ENCODE assay signal across 13 cellular contexts in the genomic region with DNA sequence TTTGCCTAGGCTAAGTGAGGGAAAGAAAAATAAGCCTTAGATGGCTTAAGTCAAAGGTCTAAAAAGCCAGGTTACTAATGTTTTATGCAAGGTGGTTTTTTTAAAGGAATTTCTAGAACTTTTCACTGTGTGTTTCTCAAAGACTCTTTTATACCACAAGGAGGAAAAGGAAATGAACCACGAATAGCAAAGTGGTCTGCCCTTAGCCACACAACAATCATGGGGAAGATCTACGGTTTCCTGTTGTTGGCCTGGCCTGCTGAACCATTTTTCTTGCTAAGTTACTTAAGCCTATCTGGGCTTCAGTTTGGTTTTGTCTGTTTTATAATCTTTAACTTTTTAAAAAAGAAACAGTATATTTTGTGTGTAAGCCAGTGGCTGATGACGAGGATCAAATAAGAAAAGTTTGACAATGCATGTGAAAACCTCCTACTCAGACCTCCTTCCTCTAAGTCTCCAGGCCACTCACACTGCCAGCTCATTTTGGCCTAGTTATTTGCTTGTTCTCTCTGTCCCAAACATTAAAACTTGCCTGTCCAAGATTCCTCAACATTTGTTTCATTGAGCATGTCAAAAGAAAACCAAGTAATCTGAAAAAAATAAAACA. TPM values are rescaled to one million over a fixed set of nuclear protein-coding genes. Genes with fewer than 3 reads are reported as not detected.
A peak's percentile ranks its signal among the peaks of the same experiment; 100 is the strongest.
DNase-seq lines count a peak whose midpoint lies in the region; ATAC-seq and TF ChIP-seq lines count a peak whose summit lies in the region.
"Had no signal": no experiment of that assay in that cellular context is flagged by ENCODE, and none has a peak within 500 bp of the region (broad histone marks: within the 10 kb centered on the region; RNA-seq: fewer than 3 reads in every experiment).

No MANE protein-coding gene starts in this region.

- no peak for TF ChIP-seq CTCF in CD4-positive, alpha-beta T cell (IDR thresholded peaks at IDR 0.05)

- no peak overlapping the region for H3K27ac Mint-ChIP-seq in CD4-positive, alpha-beta T cell
- H3K27ac Mint-ChIP-seq in activated naive CD8-positive, alpha-beta T cell treated with anti-CD3 and anti-CD28 coated beads, Interleukin-2, amount 10 ng/mL, durations not matched to agents 7 days and 5 days = peak overlapping the region; percentile 89

- no peaks in the 10 kb centered on the region for H3K36me3 Mint-ChIP-seq in CD4-positive, alpha-beta T cell (ENCODE audit: low read depth)
- H3K36me3 Mint-ChIP-seq in activated naive CD8-positive, alpha-beta T cell treated with anti-CD3 and anti-CD28 coated beads, Interleukin-2, amount 10 ng/mL, durations not matched to agents 7 days and 5 days = peaks cover 6% of the 10 kb centered on the region

- H3K27me3 Mint-ChIP-seq in CD4-positive, alpha-beta T cell = peaks cover 53% of the 10 kb centered on the region
- H3K27me3 Mint-ChIP-seq in activated naive CD8-positive, alpha-beta T cell treated with anti-CD3 and anti-CD28 coated beads, Interleukin-2, amount 10 ng/mL, durations not matched to agents 7 days and 5 days = peaks cover 68% of the 10 kb centered on the region

- peaks cover 26% of the 10 kb centered on the region for H3K27me3 ChIP-seq in CD4-positive, alpha-beta T cell (ENCODE audit: control insufficient read depth, insufficient read depth, low read length)
- H3K27me3 ChIP-seq: BE2C, transverse colon had no signal

- no peaks in the 10 kb centered on the region for H3K9me3 Mint-ChIP-seq in CD4-positive, alpha-beta T cell
- no peaks in the 10 kb centered on the region for H3K9me3 Mint-ChIP-seq in activated naive CD8-positive, alpha-beta T cell treated with anti-CD3 and anti-CD28 coated beads, Interleukin-2, amount 10 ng/mL, durations not matched to agents 7 days and 5 days

- CTCF ChIA-PET in CD4-positive, alpha-beta T cell (lab: Charles Lee) = no interaction called here

- DNase-seq in CD4-positive, alpha-beta T cell = no peak
- DNase-seq in activated naive CD8-positive, alpha-beta T cell treated with anti-CD3 and anti-CD28 coated beads, Interleukin-2, amount 10 ng/mL, durations not matched to agents 7 days and 5 days = no peak
- DNase-seq in T-helper 9 cell (no peak), NCI-H128 (lab: John Stamatoyannopoulos, UW; ENCODE audit: unreplicated experiment) (no peak), hepatic stellate cell (ENCODE audit: low spot score) (no peak)
- DNase-seq: BE2C; NCI-H1930; stimulated activated CD4-positive, alpha-beta T cell treated with anti-CD3 and anti-CD28 coated beads, Interleukin-4, amount 100 ng/mL, for 1 hour; transverse colon had no signal

- peaks cover 46% of the 10 kb centered on the region for H3K4me1 Mint-ChIP-seq in CD4-positive, alpha-beta T cell (ENCODE audit: low read depth)
- peaks cover 44% of the 10 kb centered on the region for H3K4me1 Mint-ChIP-seq in activated naive CD8-positive, alpha-beta T cell treated with anti-CD3 and anti-CD28 coated beads, Interleukin-2, amount 10 ng/mL, durations not matched to agents 7 days and 5 days

- intact Hi-C loops in CD4-positive, alpha-beta T cell (cut with DNase I, micrococcal nuclease) = no loop called here

- ATAC-seq in CD4-positive, alpha-beta T cell (ENCODE audit: poor library complexity) = peak; percentile 48
- peak; percentile 79 for ATAC-seq in GM19395 (IDR thresholded peaks at IDR 0.05; ENCODE audit: unreplicated experiment)
- peak; percentile 76 for ATAC-seq in HG03378 (IDR thresholded peaks at IDR 0.05; ENCODE audit: unreplicated experiment)
- peak; percentile 89 for ATAC-seq in activated naive CD8-positive, alpha-beta T cell treated with anti-CD3 and anti-CD28 coated beads, Interleukin-2, amount 10 ng/mL, durations not matched to agents 7 days and 5 days (ENCODE audit: low read depth)
- no peak for ATAC-seq in GM18858 (IDR thresholded peaks at IDR 0.05; ENCODE audit: unreplicated experiment)

- POLR2A ChIA-PET in CD4-positive, alpha-beta T cell (lab: Charles Lee) = interaction anchor here (0.6 to 0.7 kb wide), 2 partner anchors 201 to 358 kb away, joined by 3 read pairs; a partner anchor contains a TSS
- POLR2A ChIA-PET in activated naive CD8-positive, alpha-beta T cell treated with anti-CD3 and anti-CD28 coated beads, Interleukin-2, amount 10 ng/mL, durations not matched to agents 7 days and 5 days (lab: Charles Lee) = interaction anchor here (0.5 kb wide), 1 partner anchor 20 kb away, joined by 3 read pairs; no protein-coding TSS in a partner anchor

- H3K9me3 ChIP-seq in CD4-positive, alpha-beta T cell (ENCODE audit: control insufficient read depth, low read length) = no peaks in the 10 kb centered on the region
- H3K9me3 ChIP-seq: BE2C, transverse colon had no signal

- H3K27ac ChIP-seq in CD4-positive, alpha-beta T cell (ENCODE audit: low read depth, low read length) = no peak overlapping the region
- H3K27ac ChIP-seq: transverse colon had no signal

- H3K4me3 Mint-ChIP-seq in CD4-positive, alpha-beta T cell = peak overlapping the region; percentile 65
- H3K4me3 Mint-ChIP-seq in activated naive CD8-positive, alpha-beta T cell treated with anti-CD3 and anti-CD28 coated beads, Interleukin-2, amount 10 ng/mL, durations not matched to agents 7 days and 5 days = peak overlapping the region; percentile 72

RNA-seq across cellular contexts. Expression of a gene that starts 56.7 kb away (rescaled TPM):
- total RNA-seq in CD4-positive, alpha-beta T cell = under 1 TPM in 1 of 2 experiments, not detected in 1; 0.42 TPM
- under 1 TPM in 1 of 2 experiments, not detected in 1; 0.67 TPM for total RNA-seq in activated naive CD8-positive, alpha-beta T cell treated with anti-CD3 and anti-CD28 coated beads, Interleukin-2, amount 10 ng/mL, durations not matched to agents 7 days and 5 days
- total RNA-seq: activated CD8-positive, alpha-beta memory T cell treated with anti-CD3 and anti-CD28 coated beads for 36 hours had no signal
